Comparison of ENCODE assay signal across 24 cellular contexts in genomic region chr5:88060194-88060593, GRCh38.
"Had no signal": no experiment of that assay in that cellular context is flagged by ENCODE, and none has a peak within 500 bp of the region (broad histone marks: within the 10 kb centered on the region; RNA-seq: fewer than 3 reads in every experiment).

No MANE protein-coding gene starts in this region.

- H3K27ac ChIP-seq: dorsolateral prefrontal cortex, heart right ventricle, left ventricle myocardium inferior, lower lobe of right lung, prostate gland, right atrium auricular region, sigmoid colon, stomach, thyroid gland, vagina had no signal

- H3K9me3 ChIP-seq: lower lobe of right lung, prostate gland, thyroid gland, vagina had no signal

- H3K36me3 ChIP-seq: heart right ventricle, left ventricle myocardium inferior, lower lobe of right lung, prostate gland, right atrium auricular region, sigmoid colon, stomach, thyroid gland, vagina had no signal

- FAIRE-seq: islet of Langerhans had no signal

- DNase-seq: dorsolateral prefrontal cortex; effector CD4-positive, alpha-beta T cell; foreskin melanocyte; glutamatergic neuron; heart right ventricle; hippocampal formation; left cardiac atrium; left ventricle myocardium inferior; lower lobe of right lung; naive thymus-derived CD8-positive, alpha-beta T cell; nephron progenitor cell; nucleus accumbens; sigmoid colon; stimulated activated CD4-positive, alpha-beta T cell treated with anti-CD3 and anti-CD28 coated beads, Interleukin-2, amount 100 ng/mL, for 24 hours; stimulated activated CD4-positive, alpha-beta T cell treated with anti-CD3 and anti-CD28 coated beads, Interleukin-4, amount 100 ng/mL, for 24 hours; stimulated activated naive CD4-positive, alpha-beta T cell treated with Interleukin-2 at 50 U/mL for 16 hours; stomach; thyroid gland; trophoblast cell had no signal

- ATAC-seq: heart right ventricle; left cardiac atrium; lower lobe of right lung; naive thymus-derived CD8-positive, alpha-beta T cell; stimulated activated effector memory CD8-positive, alpha-beta T cell treated with anti-CD3 and anti-CD28 coated beads, Interleukin-12 subunit alpha, Interleukin-12 subunit beta, amount 100 ng/mL, for 72 hours had no signal

- H3K4me3 ChIP-seq: dorsolateral prefrontal cortex, heart right ventricle, left ventricle myocardium inferior, lower lobe of right lung, prostate gland, right atrium auricular region, sigmoid colon, stomach, thyroid gland, vagina had no signal

- H3K4me1 ChIP-seq: heart right ventricle, left ventricle myocardium inferior, lower lobe of right lung, prostate gland, right atrium auricular region, sigmoid colon, stomach, thyroid gland, vagina had no signal

- H3K27me3 ChIP-seq: dorsolateral prefrontal cortex, heart right ventricle, right atrium auricular region, sigmoid colon, stomach, thyroid gland, vagina had no signal
